8 cellular contexts compared by ENCODE assay signal in the genomic region with DNA sequence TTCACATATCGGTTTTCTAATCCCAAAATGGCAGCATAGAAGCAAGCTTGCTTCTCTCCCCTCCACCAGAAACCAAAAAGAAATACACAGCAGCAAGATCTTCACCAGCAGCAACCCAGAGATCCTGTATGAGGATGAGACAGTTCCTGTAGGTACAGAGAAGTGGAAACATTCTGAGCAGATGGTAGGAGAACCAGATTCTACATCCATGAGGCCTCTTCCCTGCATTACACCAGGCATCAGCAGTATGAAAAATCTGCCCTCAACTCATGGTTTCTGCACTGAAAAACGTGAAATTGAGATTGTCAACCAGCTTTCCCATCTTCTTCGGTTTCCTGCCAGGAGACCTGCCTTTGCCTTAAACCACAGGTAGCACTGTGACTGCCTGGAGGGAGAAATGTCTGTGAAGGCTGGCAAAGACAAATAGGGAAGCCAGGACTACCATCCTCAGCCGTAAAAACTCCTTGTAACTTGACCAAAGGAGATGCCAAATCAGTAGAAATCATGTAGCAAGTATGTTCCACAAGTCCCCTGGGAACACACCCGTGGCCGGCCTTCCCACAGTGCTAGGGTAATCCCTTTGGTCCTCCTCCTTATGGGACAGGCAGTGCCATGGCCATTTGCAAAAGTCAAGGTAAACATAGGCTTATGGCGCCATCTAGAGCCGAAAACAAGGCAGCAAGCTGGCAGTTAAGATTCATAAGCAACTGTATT. TPM values are rescaled to one million over a fixed set of nuclear protein-coding genes. Genes with fewer than 3 reads are reported as not detected.
DNase-seq lines count a peak whose midpoint lies in the region; ATAC-seq and TF ChIP-seq lines count a peak whose summit lies in the region.

No MANE protein-coding gene starts in this region.

- DNase-seq in activated gamma-delta T cell treated with Interleukin-2 at 50 U/mL for 16 hours, result peak; percentile 21
- no peak for DNase-seq in activated gamma-delta T cell (lab: John Stamatoyannopoulos, UW)
- peak; percentile 57 for DNase-seq in NCI-H2107 (lab: John Stamatoyannopoulos, UW)
- peak; percentile 79 for DNase-seq in WERI-Rb-1
- DNase-seq in effector CD8-positive, alpha-beta T cell (lab: John Stamatoyannopoulos, UW), result peak; percentile 9
- peak; percentile 91 to 93 for DNase-seq in lung microvascular endothelial cell (ENCODE audit: low read depth in 2 of 2)
- peak; percentile 71 for DNase-seq in stimulated activated CD8-positive, alpha-beta memory T cell treated with anti-CD3 and anti-CD28 coated beads, Interleukin-4, amount 100 ng/mL, for 48 hours

- peak; percentile 89 for ATAC-seq in HG02798 (IDR thresholded peaks at IDR 0.05; ENCODE audit: poor library complexity, unreplicated experiment)

- no peaks in the 10 kb centered on the region for H3K27me3 ChIP-seq in WERI-Rb-1 (ENCODE audit: insufficient read depth, low read depth, severe bottlenecking)

- no peaks in the 10 kb centered on the region for H3K36me3 ChIP-seq in WERI-Rb-1

- no peak overlapping the region for H3K27ac ChIP-seq in WERI-Rb-1

- peak; percentile 72 for TF ChIP-seq CTCF in WERI-Rb-1 (IDR thresholded peaks at IDR 0.05; ENCODE audit: low read depth, low read length)

- peaks cover 6% of the 10 kb centered on the region for H3K9me3 ChIP-seq in WERI-Rb-1 (ENCODE audit: severe bottlenecking)

- H3K4me3 ChIP-seq in WERI-Rb-1 (ENCODE audit: low read depth, low read length), result no peak overlapping the region

RNA-seq across cellular contexts. Expression of a gene that starts 24.0 kb away (rescaled TPM):
- 12.4 and 21.4 TPM in 2 replicates for total RNA-seq in lung microvascular endothelial cell

RNA-seq across cellular contexts. Expression of a gene that starts 34.9 kb away (rescaled TPM):
- 2.0 and 6.0 TPM in 2 replicates for total RNA-seq in lung microvascular endothelial cell
